In genomic region chr16:67917140-67917851, GRCh38 we compare ENCODE assay signal across 10 cellular contexts. TPM values are rescaled to one million over a fixed set of nuclear protein-coding genes. Genes with fewer than 3 reads are reported as not detected.
A peak's percentile ranks its signal among the peaks of the same experiment; 100 is the strongest.
DNase-seq lines count a peak whose midpoint lies in the region; ATAC-seq and TF ChIP-seq lines count a peak whose summit lies in the region.
"Had no signal": no experiment of that assay in that cellular context is flagged by ENCODE, and none has a peak within 500 bp of the region (broad histone marks: within the 10 kb centered on the region; RNA-seq: fewer than 3 reads in every experiment).

No MANE protein-coding gene starts in this region.

- CTCF ChIA-PET in activated CD4-positive, alpha-beta memory T cell treated with anti-CD3 and anti-CD28 coated beads, Interleukin-2, amount 10 ng/mL, durations not matched to agents 7 days and 5 days (lab: Charles Lee): interaction anchor here (1.0 to 3.2 kb wide), 4 partner anchors 11 to 101 kb away, joined by 3 to 23 read pairs (median 4); no protein-coding TSS in a partner anchor

- H3K27me3 ChIP-seq in left ventricle myocardium inferior (ENCODE audit: low read depth) (no peaks in the 10 kb centered on the region), Peyer's patch (no peaks in the 10 kb centered on the region)
- H3K27me3 ChIP-seq: pancreas, vagina had no signal

- peaks cover 7% of the 10 kb centered on the region for H3K36me3 ChIP-seq in left ventricle myocardium inferior
- peaks cover 0 to 24% (median 0%) of the 10 kb centered on the region in 3 donors for H3K36me3 ChIP-seq in Peyer's patch
- H3K36me3 ChIP-seq: pancreas had no signal

- peak; percentile 16 for DNase-seq in NCI-H2171 treated with DMSO at 0.1 percent for 48 hours (lab: John Stamatoyannopoulos, UW)
- DNase-seq in NCI-H2171 (lab: John Stamatoyannopoulos, UW): no peak
- no peak for DNase-seq in activated CD4-positive, alpha-beta memory T cell treated with anti-CD3 and anti-CD28 coated beads, Interleukin-2, amount 10 ng/mL, durations not matched to agents 7 days and 5 days
- DNase-seq in left ventricle myocardium inferior: peak; percentile 55
- no peak for DNase-seq in Peyer's patch

- peaks cover 78% of the 10 kb centered on the region for H3K4me1 ChIP-seq in left ventricle myocardium inferior
- H3K4me1 ChIP-seq in Peyer's patch: peaks cover 0 to 20% (median 0%) of the 10 kb centered on the region in 4 donors
- H3K4me1 ChIP-seq: pancreas had no signal

- TF ChIP-seq POLR2A in Peyer's patch (IDR thresholded peaks at IDR 0.05): no peak

- intact Hi-C loops in left ventricle myocardium inferior (cut with micrococcal nuclease): no loop called here

- H3K4me3 ChIP-seq in left ventricle myocardium inferior (no peak overlapping the region), Peyer's patch (no peak overlapping the region)
- H3K4me3 ChIP-seq: pancreas, vagina had no signal

- H3K9me3 Mint-ChIP-seq in activated CD4-positive, alpha-beta memory T cell treated with anti-CD3 and anti-CD28 coated beads, Interleukin-2, amount 10 ng/mL, durations not matched to agents 7 days and 5 days: no peaks in the 10 kb centered on the region
- no peaks in the 10 kb centered on the region for H3K9me3 Mint-ChIP-seq in stimulated activated memory B cell treated with anti-CD40 and anti-IgM and Interleukin-4, amounts not matched to agents 10 μg/mL and 1 μg/mL and 100 μg/mL, for 72 hours

- H3K4me3 Mint-ChIP-seq in activated CD4-positive, alpha-beta memory T cell treated with anti-CD3 and anti-CD28 coated beads, Interleukin-2, amount 10 ng/mL, durations not matched to agents 7 days and 5 days: no peak overlapping the region
- no peak overlapping the region for H3K4me3 Mint-ChIP-seq in stimulated activated memory B cell treated with anti-CD40 and anti-IgM and Interleukin-4, amounts not matched to agents 10 μg/mL and 1 μg/mL and 100 μg/mL, for 72 hours

- H3K4me1 Mint-ChIP-seq in activated CD4-positive, alpha-beta memory T cell treated with anti-CD3 and anti-CD28 coated beads, Interleukin-2, amount 10 ng/mL, durations not matched to agents 7 days and 5 days: peaks cover 25% of the 10 kb centered on the region
- H3K4me1 Mint-ChIP-seq in stimulated activated memory B cell treated with anti-CD40 and anti-IgM and Interleukin-4, amounts not matched to agents 10 μg/mL and 1 μg/mL and 100 μg/mL, for 72 hours: peaks cover 36% of the 10 kb centered on the region

- POLR2A ChIA-PET in activated CD4-positive, alpha-beta memory T cell treated with anti-CD3 and anti-CD28 coated beads, Interleukin-2, amount 10 ng/mL, durations not matched to agents 7 days and 5 days (lab: Charles Lee): interaction anchor here (2.9 to 3.2 kb wide), 2 partner anchors 19 to 24 kb away, joined by 9 to 13 read pairs; partner anchors contain the start of genes PSKH1 and PSMB10

- ATAC-seq in stimulated activated memory B cell treated with anti-CD40 and anti-IgM and Interleukin-4, amounts not matched to agents 10 μg/mL and 1 μg/mL and 100 μg/mL, for 72 hours: no peak
- ATAC-seq in GM19397 (IDR thresholded peaks at IDR 0.05; ENCODE audit: unreplicated experiment): no peak
- ATAC-seq in HG03095 (IDR thresholded peaks at IDR 0.05; ENCODE audit: unreplicated experiment): no peak

- no peaks in the 10 kb centered on the region for H3K36me3 Mint-ChIP-seq in activated CD4-positive, alpha-beta memory T cell treated with anti-CD3 and anti-CD28 coated beads, Interleukin-2, amount 10 ng/mL, durations not matched to agents 7 days and 5 days (ENCODE audit: low read depth)
- H3K36me3 Mint-ChIP-seq in stimulated activated memory B cell treated with anti-CD40 and anti-IgM and Interleukin-4, amounts not matched to agents 10 μg/mL and 1 μg/mL and 100 μg/mL, for 72 hours: peaks cover 27% of the 10 kb centered on the region

- H3K27ac ChIP-seq in left ventricle myocardium inferior (replicated peaks) (peak overlapping the region; percentile 76), Peyer's patch (peak overlapping the region in 1 of 4 donors; percentile 36)
- H3K27ac ChIP-seq: pancreas, vagina had no signal

- no peak for TF ChIP-seq CTCF in left ventricle myocardium inferior (IDR thresholded peaks at IDR 0.05; ENCODE audit: borderline replicate concordance)
- no peak for TF ChIP-seq CTCF in Peyer's patch (IDR thresholded peaks at IDR 0.05)

- H3K27me3 Mint-ChIP-seq in activated CD4-positive, alpha-beta memory T cell treated with anti-CD3 and anti-CD28 coated beads, Interleukin-2, amount 10 ng/mL, durations not matched to agents 7 days and 5 days: no peaks in the 10 kb centered on the region
- H3K27me3 Mint-ChIP-seq in stimulated activated memory B cell treated with anti-CD40 and anti-IgM and Interleukin-4, amounts not matched to agents 10 μg/mL and 1 μg/mL and 100 μg/mL, for 72 hours: no peaks in the 10 kb centered on the region

- H3K9me3 ChIP-seq in left ventricle myocardium inferior (replicated peaks) (no peaks in the 10 kb centered on the region), Peyer's patch (no peaks in the 10 kb centered on the region)
- H3K9me3 ChIP-seq: pancreas, vagina had no signal

- H3K27ac Mint-ChIP-seq in activated CD4-positive, alpha-beta memory T cell treated with anti-CD3 and anti-CD28 coated beads, Interleukin-2, amount 10 ng/mL, durations not matched to agents 7 days and 5 days: peak overlapping the region; percentile 61
- H3K27ac Mint-ChIP-seq in stimulated activated memory B cell treated with anti-CD40 and anti-IgM and Interleukin-4, amounts not matched to agents 10 μg/mL and 1 μg/mL and 100 μg/mL, for 72 hours: peak overlapping the region; percentile 15

RNA-seq across cellular contexts. Expression of gene CTRL, which starts 14.4 kb away (rescaled TPM):
- 1 to 10 TPM; 4.5 to 5.0 TPM for total RNA-seq in activated CD4-positive, alpha-beta memory T cell treated with anti-CD3 and anti-CD28 coated beads, Interleukin-2, amount 10 ng/mL, durations not matched to agents 7 days and 5 days
- 0.71 TPM for total RNA-seq in left ventricle myocardium inferior
- 1 to 10 TPM; 2.4 to 5.3 (median 3.8) TPM for total RNA-seq in Peyer's patch

RNA-seq across cellular contexts. Expression of gene PSMB10, which starts 19.4 kb away (rescaled TPM):
- total RNA-seq in activated CD4-positive, alpha-beta memory T cell treated with anti-CD3 and anti-CD28 coated beads, Interleukin-2, amount 10 ng/mL, durations not matched to agents 7 days and 5 days: 100 to 1,000 TPM; 236 to 241 TPM
- total RNA-seq in left ventricle myocardium inferior (55.8 TPM), Peyer's patch (100 to 1,000 TPM in 1 of 4 donors, 10 to 100 TPM in 3; 62.0 to 106 (median 79.9) TPM)

RNA-seq across cellular contexts. Expression of gene PSKH1, which starts 24.2 kb away (rescaled TPM):
- 10 to 100 TPM; 19.0 TPM for total RNA-seq in activated CD4-positive, alpha-beta memory T cell treated with anti-CD3 and anti-CD28 coated beads, Interleukin-2, amount 10 ng/mL, durations not matched to agents 7 days and 5 days
- total RNA-seq in left ventricle myocardium inferior (19.5 TPM), Peyer's patch (10 to 100 TPM; 26.4 to 60.2 (median 35.5) TPM)

RNA-seq across cellular contexts. Expression of gene LCAT, which starts 26.6 kb away (rescaled TPM):
- 10 to 100 TPM; 10.7 to 14.8 TPM for total RNA-seq in activated CD4-positive, alpha-beta memory T cell treated with anti-CD3 and anti-CD28 coated beads, Interleukin-2, amount 10 ng/mL, durations not matched to agents 7 days and 5 days
- total RNA-seq in left ventricle myocardium inferior (23.2 TPM), Peyer's patch (10 to 100 TPM in 1 of 4 donors, 1 to 10 TPM in 3; 3.6 to 19.0 (median 4.6) TPM)

RNA-seq across cellular contexts. Expression of gene NRN1L, which starts 32.6 kb away (rescaled TPM):
- total RNA-seq in activated CD4-positive, alpha-beta memory T cell treated with anti-CD3 and anti-CD28 coated beads, Interleukin-2, amount 10 ng/mL, durations not matched to agents 7 days and 5 days: 1 to 10 TPM in 1 of 2 experiments, under 1 TPM in 1; 0.76 to 1.3 TPM
- 0.49 TPM for total RNA-seq in left ventricle myocardium inferior
- 10 to 100 TPM in 1 of 4 donors, not detected in 3; 10.0 TPM for total RNA-seq in Peyer's patch
- total RNA-seq: vagina had no signal

Comparison
In these comparisons a context has a peak if more than half of its experiments do, and no peak if none do; other contexts are left out.
1. DNase-seq: peak in NCI-H2171 treated with DMSO at 0.1 percent for 48 hours (single experiment) and left ventricle myocardium inferior (single experiment); none in NCI-H2171 (single experiment), activated CD4-positive, alpha-beta memory T cell treated with anti-CD3 and anti-CD28 coated beads, Interleukin-2, amount 10 ng/mL, durations not matched to agents 7 days and 5 days (single experiment) and Peyer's patch (0 of 3).